ENCODE assay signal across 15 cellular contexts in genomic region chr1:62092126-62092525, GRCh38.
DNase-seq lines count a peak whose midpoint lies in the region; ATAC-seq and TF ChIP-seq lines count a peak whose summit lies in the region.
"Had no signal": no experiment of that assay in that cellular context is flagged by ENCODE, and none has a peak within 500 bp of the region (broad histone marks: within the 10 kb centered on the region; RNA-seq: fewer than 3 reads in every experiment).

No MANE protein-coding gene starts in this region.

- TF ChIP-seq CTCF in kidney epithelial cell (IDR thresholded peaks at IDR 0.05; ENCODE audit: insufficient read depth, low read length, poor library complexity, severe bottlenecking): no peak

- peak; percentile 19 for ATAC-seq in left lobe of liver
- ATAC-seq: GM23338 had no signal

- H3K27me3 ChIP-seq in kidney epithelial cell (ENCODE audit: control insufficient read depth, insufficient read depth, low read length): no peaks in the 10 kb centered on the region
- H3K27me3 ChIP-seq: BE2C had no signal

- CTCF ChIA-PET in activated CD4-positive, alpha-beta memory T cell treated with anti-CD3 and anti-CD28 coated beads for 36 hours (lab: Charles Lee): interaction anchor here (0.8 kb wide), 1 partner anchor 9 kb away, joined by 3 read pairs; no protein-coding TSS in a partner anchor

- H3K4me1 Mint-ChIP-seq in activated CD4-positive, alpha-beta memory T cell treated with anti-CD3 and anti-CD28 coated beads for 36 hours (ENCODE audit: low read depth): no peaks in the 10 kb centered on the region
- H3K4me1 Mint-ChIP-seq: CD4-positive, CD25-positive, alpha-beta regulatory T cell; CD8-positive, alpha-beta memory T cell had no signal

- no peak overlapping the region for H3K27ac Mint-ChIP-seq in activated CD4-positive, alpha-beta memory T cell treated with anti-CD3 and anti-CD28 coated beads for 36 hours
- H3K27ac Mint-ChIP-seq: CD4-positive, CD25-positive, alpha-beta regulatory T cell; CD8-positive, alpha-beta memory T cell; GM23338 had no signal

- peaks cover 15% of the 10 kb centered on the region for H3K36me3 Mint-ChIP-seq in activated CD4-positive, alpha-beta memory T cell treated with anti-CD3 and anti-CD28 coated beads for 36 hours

- H3K27me3 Mint-ChIP-seq in activated CD4-positive, alpha-beta memory T cell treated with anti-CD3 and anti-CD28 coated beads for 36 hours: no peaks in the 10 kb centered on the region
- H3K27me3 Mint-ChIP-seq: CD4-positive, CD25-positive, alpha-beta regulatory T cell; CD8-positive, alpha-beta memory T cell had no signal

- H3K4me3 Mint-ChIP-seq in activated CD4-positive, alpha-beta memory T cell treated with anti-CD3 and anti-CD28 coated beads for 36 hours: no peak overlapping the region
- H3K4me3 Mint-ChIP-seq: CD4-positive, CD25-positive, alpha-beta regulatory T cell; CD8-positive, alpha-beta memory T cell; GM23338 had no signal

- H3K9me3 Mint-ChIP-seq in activated CD4-positive, alpha-beta memory T cell treated with anti-CD3 and anti-CD28 coated beads for 36 hours: no peaks in the 10 kb centered on the region
- H3K9me3 Mint-ChIP-seq: CD8-positive, alpha-beta memory T cell; GM23338 had no signal

- POLR2A ChIA-PET in activated CD4-positive, alpha-beta memory T cell treated with anti-CD3 and anti-CD28 coated beads for 36 hours (lab: Charles Lee): interaction anchor here (0.6 to 0.7 kb wide), 2 partner anchors 38 to 593 kb away, joined by 3 to 4 read pairs; no protein-coding TSS in a partner anchor

- intact Hi-C loops in activated CD4-positive, alpha-beta memory T cell treated with anti-CD3 and anti-CD28 coated beads for 36 hours (cut with micrococcal nuclease): no loop called here

- DNase-seq in kidney epithelial cell (ENCODE audit: low read depth) (peak; percentile 2), left lobe of liver (ENCODE audit: low spot score) (no peak), renal cortical epithelial cell (ENCODE audit: low read depth) (peak; percentile 66), NCI-H82 treated with DMSO at 0.1 percent for 48 hours (lab: John Stamatoyannopoulos, UW; ENCODE audit: unreplicated experiment) (no peak), NCI-H446 treated with DMSO at 0.1 percent for 48 hours (lab: John Stamatoyannopoulos, UW) (no peak)
- DNase-seq in activated CD4-positive, alpha-beta memory T cell treated with anti-CD3 and anti-CD28 coated beads for 36 hours: no peak
- DNase-seq: ACHN; BE2C; C1 segment of cervical spinal cord; CD4-positive, CD25-positive, alpha-beta regulatory T cell; CD8-positive, alpha-beta memory T cell; COR-L47; HCEC 1CT; IMR-90 had no signal

- H3K36me3 ChIP-seq in kidney epithelial cell (ENCODE audit: control insufficient read depth, insufficient read depth, low read length): no peaks in the 10 kb centered on the region
- H3K36me3 ChIP-seq: BE2C had no signal

- no peak overlapping the region for H3K4me3 ChIP-seq in kidney epithelial cell (ENCODE audit: low read depth, low read length)
- H3K4me3 ChIP-seq: GM23338 had no signal

Comparison
In these comparisons a context has a peak if more than half of its experiments do, and no peak if none do; other contexts are left out.
1. DNase-seq: peak in kidney epithelial cell (single experiment) and renal cortical epithelial cell (single experiment); none in left lobe of liver (single experiment), NCI-H82 treated with DMSO at 0.1 percent for 48 hours (single experiment), NCI-H446 treated with DMSO at 0.1 percent for 48 hours (single experiment) and activated CD4-positive, alpha-beta memory T cell treated with anti-CD3 and anti-CD28 coated beads for 36 hours (single experiment).